In the genomic region with DNA sequence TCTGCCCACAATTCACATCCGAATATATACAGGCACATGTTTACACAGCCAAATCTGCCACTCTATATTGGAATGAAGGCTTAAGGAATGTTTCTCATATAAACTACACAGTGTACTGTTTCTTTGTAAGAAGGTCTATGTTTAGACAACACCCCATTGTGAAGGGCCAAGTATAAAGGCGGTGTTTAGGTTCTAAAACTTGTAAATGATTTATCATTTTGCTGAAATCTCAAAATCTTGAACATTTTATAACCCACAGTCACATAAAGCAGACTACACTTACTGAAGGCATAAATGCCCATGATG, we compare ENCODE assay signal across 13 cellular contexts.
A peak's percentile ranks its signal among the peaks of the same experiment; 100 is the strongest.
DNase-seq lines count a peak whose midpoint lies in the region; ATAC-seq and TF ChIP-seq lines count a peak whose summit lies in the region.
"Had no signal": no experiment of that assay in that cellular context is flagged by ENCODE, and none has a peak within 500 bp of the region (broad histone marks: within the 10 kb centered on the region; RNA-seq: fewer than 3 reads in every experiment).

No MANE protein-coding gene starts in this region.

- TF ChIP-seq EP300 in esophagus muscularis mucosa (IDR thresholded peaks at IDR 0.05), result no peak

- H3K9me3 ChIP-seq in Peyer's patch, result no peaks in the 10 kb centered on the region
- no peaks in the 10 kb centered on the region for H3K9me3 ChIP-seq in esophagus muscularis mucosa
- H3K9me3 ChIP-seq: adrenal gland had no signal

- H3K4me1 Mint-ChIP-seq in Calu3 (ENCODE audit: low read depth, unreplicated experiment) (peaks cover 60% of the 10 kb centered on the region), osteocyte (ENCODE audit: unreplicated experiment) (peaks cover 3% of the 10 kb centered on the region)

- H3K27me3 ChIP-seq in Peyer's patch (no peaks in the 10 kb centered on the region), esophagus muscularis mucosa (no peaks in the 10 kb centered on the region)
- H3K27me3 ChIP-seq: adrenal gland had no signal

- H3K36me3 ChIP-seq in Peyer's patch (peaks cover 0 to 11% (median 0%) of the 10 kb centered on the region in 3 donors), esophagus muscularis mucosa (peaks cover 0 to 12% (median 8%) of the 10 kb centered on the region in 4 donors)

- peaks cover 22% of the 10 kb centered on the region for H3K36me3 Mint-ChIP-seq in Calu3 (ENCODE audit: insufficient read depth, unreplicated experiment)
- H3K36me3 Mint-ChIP-seq in osteocyte (ENCODE audit: unreplicated experiment), result peaks cover 15% of the 10 kb centered on the region

- intact Hi-C loops in Calu3 (cut with micrococcal nuclease; ENCODE audit: unreplicated experiment), result loop anchor here (5.0 to 10.0 kb wide), 3 partner anchors 698 to 1182 kb away; no protein-coding TSS in a partner anchor
- intact Hi-C loops in esophagus muscularis mucosa (cut with DNase I), result loop anchor here (2.0 kb wide), 1 partner anchor 92 kb away; no protein-coding TSS in a partner anchor

- H3K9me3 Mint-ChIP-seq in Calu3 (ENCODE audit: low read depth, unreplicated experiment), result no peaks in the 10 kb centered on the region
- H3K9me3 Mint-ChIP-seq in osteocyte (ENCODE audit: unreplicated experiment), result no peaks in the 10 kb centered on the region
- H3K9me3 Mint-ChIP-seq: activated CD4-positive, alpha-beta T cell treated with anti-CD3 and anti-CD28 coated beads, Interleukin-2, amount 10 ng/mL, durations not matched to agents 7 days and 5 days had no signal

- TF ChIP-seq CTCF in Calu3 (IDR thresholded peaks at IDR 0.05; ENCODE audit: unreplicated experiment) (no peak), Peyer's patch (IDR thresholded peaks at IDR 0.05) (no peak), esophagus muscularis mucosa (IDR thresholded peaks at IDR 0.05) (no peak), osteocyte (IDR thresholded peaks at IDR 0.05) (no peak)

- no peak for DNase-seq in Calu3
- no peak for DNase-seq in Peyer's patch
- DNase-seq in esophagus muscularis mucosa (ENCODE audit: extremely low spot score), result no peak
- no peak for DNase-seq in osteocyte (ENCODE audit: extremely low spot score, unreplicated experiment)
- DNase-seq in SKM-1 treated with dmso at 0.1 percent for 144 hours (lab: John Stamatoyannopoulos, UW; ENCODE audit: unreplicated experiment), result no peak
- no peak for DNase-seq in NCI-H345 treated with DMSO at 0.1 percent for 48 hours (lab: John Stamatoyannopoulos, UW; ENCODE audit: unreplicated experiment)
- DNase-seq in NCI-H2081 treated with DMSO at 0.1 percent for 48 hours (lab: John Stamatoyannopoulos, UW), result no peak
- DNase-seq: activated CD4-positive, alpha-beta T cell treated with anti-CD3 and anti-CD28 coated beads, Interleukin-2, amount 10 ng/mL, durations not matched to agents 7 days and 5 days; adrenal gland; CD8-positive, alpha-beta memory T cell; NCI-H1092 treated with DMSO at 0.1 percent for 48 hours; PC-3 had no signal

- H3K27ac Mint-ChIP-seq in Calu3 (ENCODE audit: unreplicated experiment) (peak overlapping the region; percentile 75), osteocyte (ENCODE audit: unreplicated experiment) (peak overlapping the region; percentile 83)
- H3K27ac Mint-ChIP-seq: activated CD4-positive, alpha-beta T cell treated with anti-CD3 and anti-CD28 coated beads, Interleukin-2, amount 10 ng/mL, durations not matched to agents 7 days and 5 days had no signal

- no peak for ATAC-seq in GM19397 (IDR thresholded peaks at IDR 0.05; ENCODE audit: unreplicated experiment)

- peaks cover 6 to 72% (median 15%) of the 10 kb centered on the region in 4 donors for H3K4me1 ChIP-seq in Peyer's patch
- peaks cover 61 to 96% (median 91%) of the 10 kb centered on the region in 4 donors for H3K4me1 ChIP-seq in esophagus muscularis mucosa

- peak overlapping the region; percentile 92 for H3K4me3 Mint-ChIP-seq in Calu3 (ENCODE audit: low read depth, unreplicated experiment)
- H3K4me3 Mint-ChIP-seq in osteocyte (ENCODE audit: unreplicated experiment), result peak overlapping the region; percentile 69

- TF ChIP-seq POLR2A in Peyer's patch (IDR thresholded peaks at IDR 0.05), result no peak
- no peak for TF ChIP-seq POLR2A in esophagus muscularis mucosa (IDR thresholded peaks at IDR 0.05; ENCODE audit: low read depth)

- 51% methylated on average over 2 of the region's 2 CpGs for WGBS in esophagus muscularis mucosa

- BruUV-seq in Calu3 (replicated peaks; lab: Mats Ljungman, UMichigan), result no TSS peak

- CTCF ChIA-PET in Calu3 (lab: Charles Lee), result interaction anchor here (1.4 kb wide), 1 partner anchor 9 kb away, joined by 4 read pairs; no protein-coding TSS in a partner anchor

- H3K27me3 Mint-ChIP-seq in Calu3 (ENCODE audit: unreplicated experiment) (no peaks in the 10 kb centered on the region), osteocyte (ENCODE audit: unreplicated experiment) (no peaks in the 10 kb centered on the region)

- H3K27ac ChIP-seq in Peyer's patch, result peak overlapping the region in 3 of 4 donors; percentile 70 to 88 (median 82)
- H3K27ac ChIP-seq in esophagus muscularis mucosa (replicated peaks in 1 of 4), result peak overlapping the region; percentile 74 to 84 (median 79)

- no peak overlapping the region for H3K4me3 ChIP-seq in Peyer's patch
- peak overlapping the region in 3 of 4 donors; percentile 55 to 65 (median 61) for H3K4me3 ChIP-seq in esophagus muscularis mucosa

Comparison
In these comparisons a context has a peak if more than half of its experiments do, and no peak if none do; other contexts are left out.
1. H3K4me3 ChIP-seq: peak in esophagus muscularis mucosa (3 of 4); none in Peyer's patch (0 of 4).